In genomic region chr7:63927261-63927660, GRCh38 we compare ENCODE assay signal across 12 cellular contexts.
A peak's percentile ranks its signal among the peaks of the same experiment; 100 is the strongest.
DNase-seq lines count a peak whose midpoint lies in the region; ATAC-seq and TF ChIP-seq lines count a peak whose summit lies in the region.
"Had no signal": no experiment of that assay in that cellular context is flagged by ENCODE, and none has a peak within 500 bp of the region (broad histone marks: within the 10 kb centered on the region; RNA-seq: fewer than 3 reads in every experiment).

No MANE protein-coding gene starts in this region.

- DNase-seq in activated naive CD4-positive, alpha-beta T cell treated with anti-CD3 and anti-CD28 coated beads for 36 hours = no peak
- no peak for DNase-seq in activated naive CD4-positive, alpha-beta T cell treated with Interleukin-2 at 50 U/mL for 16 hours
- DNase-seq in activated CD4-positive, alpha-beta memory T cell treated with anti-CD3 and anti-CD28 coated beads for 36 hours = no peak
- DNase-seq in lower lobe of right lung (no peak), substantia nigra (lab: John Stamatoyannopoulos, UW) (no peak), NOMO-1 treated with DMSO at 0.1 percent for 48 hours (lab: John Stamatoyannopoulos, UW; ENCODE audit: unreplicated experiment) (no peak), foreskin melanocyte (no peak), NCI-H1105 (lab: John Stamatoyannopoulos, UW) (no peak)
- DNase-seq: amniotic stem cell, dermis blood vessel endothelial cell, DMS79, foreskin fibroblast had no signal

- H3K27ac Mint-ChIP-seq in activated naive CD4-positive, alpha-beta T cell treated with anti-CD3 and anti-CD28 coated beads for 36 hours = peak overlapping the region; percentile 96
- peak overlapping the region; percentile 93 for H3K27ac Mint-ChIP-seq in activated CD4-positive, alpha-beta memory T cell treated with anti-CD3 and anti-CD28 coated beads for 36 hours

- CTCF ChIA-PET in activated naive CD4-positive, alpha-beta T cell treated with anti-CD3 and anti-CD28 coated beads for 36 hours (lab: Charles Lee) = no interaction called here
- CTCF ChIA-PET in activated CD4-positive, alpha-beta memory T cell treated with anti-CD3 and anti-CD28 coated beads for 36 hours (lab: Charles Lee) = interaction anchor here (1.5 kb wide), 1 partner anchor 27 kb away, joined by 4 read pairs; no protein-coding TSS in a partner anchor

- peaks cover 9% of the 10 kb centered on the region for H3K4me1 Mint-ChIP-seq in activated naive CD4-positive, alpha-beta T cell treated with anti-CD3 and anti-CD28 coated beads for 36 hours (ENCODE audit: low read depth)
- peaks cover 6% of the 10 kb centered on the region for H3K4me1 Mint-ChIP-seq in activated CD4-positive, alpha-beta memory T cell treated with anti-CD3 and anti-CD28 coated beads for 36 hours (ENCODE audit: low read depth)

- no peak for TF ChIP-seq CTCF in lower lobe of right lung (IDR thresholded peaks at IDR 0.05)

- peak overlapping the region; percentile 94 for H3K27ac ChIP-seq in lower lobe of right lung
- H3K27ac ChIP-seq in substantia nigra (ENCODE audit: low read depth, low read length, poor library complexity, severe bottlenecking) = peak overlapping the region; percentile 99

- H3K4me3 Mint-ChIP-seq in activated naive CD4-positive, alpha-beta T cell treated with anti-CD3 and anti-CD28 coated beads for 36 hours = peak overlapping the region; percentile 93
- peak overlapping the region; percentile 89 for H3K4me3 Mint-ChIP-seq in activated CD4-positive, alpha-beta memory T cell treated with anti-CD3 and anti-CD28 coated beads for 36 hours

- H3K27me3 Mint-ChIP-seq in activated naive CD4-positive, alpha-beta T cell treated with anti-CD3 and anti-CD28 coated beads for 36 hours (ENCODE audit: low read depth) = no peaks in the 10 kb centered on the region
- no peaks in the 10 kb centered on the region for H3K27me3 Mint-ChIP-seq in activated CD4-positive, alpha-beta memory T cell treated with anti-CD3 and anti-CD28 coated beads for 36 hours

- H3K36me3 ChIP-seq in lower lobe of right lung = no peaks in the 10 kb centered on the region

- H3K9me3 Mint-ChIP-seq in activated naive CD4-positive, alpha-beta T cell treated with anti-CD3 and anti-CD28 coated beads for 36 hours = no peaks in the 10 kb centered on the region
- H3K9me3 Mint-ChIP-seq in activated CD4-positive, alpha-beta memory T cell treated with anti-CD3 and anti-CD28 coated beads for 36 hours = peaks cover 16% of the 10 kb centered on the region

- H3K4me3 ChIP-seq in lower lobe of right lung = peak overlapping the region; percentile 67

- POLR2A ChIA-PET in activated CD4-positive, alpha-beta memory T cell treated with anti-CD3 and anti-CD28 coated beads for 36 hours (lab: Charles Lee) = no interaction called here

- H3K36me3 Mint-ChIP-seq in activated naive CD4-positive, alpha-beta T cell treated with anti-CD3 and anti-CD28 coated beads for 36 hours (ENCODE audit: low read depth) = peaks cover 3% of the 10 kb centered on the region
- H3K36me3 Mint-ChIP-seq in activated CD4-positive, alpha-beta memory T cell treated with anti-CD3 and anti-CD28 coated beads for 36 hours = no peaks in the 10 kb centered on the region

- intact Hi-C loops in activated naive CD4-positive, alpha-beta T cell treated with anti-CD3 and anti-CD28 coated beads for 36 hours (cut with micrococcal nuclease) = loop anchor here (2.0 to 5.0 kb wide), 2 partner anchors 740 to 975 kb away; partner anchors contain the start of genes ZNF107 and ZNF273
- intact Hi-C loops in activated CD4-positive, alpha-beta memory T cell treated with anti-CD3 and anti-CD28 coated beads for 36 hours (cut with micrococcal nuclease) = loop anchor here (2.0 to 5.0 kb wide), 2 partner anchors 635 to 1112 kb away; partner anchors contain the start of gene ZNF680
- intact Hi-C loops in lower lobe of right lung (cut with DNase I) = no loop called here

- no peaks in the 10 kb centered on the region for H3K27me3 ChIP-seq in lower lobe of right lung (ENCODE audit: low read depth)

- H3K9me3 ChIP-seq in lower lobe of right lung = peaks cover 5% of the 10 kb centered on the region

- ATAC-seq in lower lobe of right lung = no peak

- H3K4me1 ChIP-seq in lower lobe of right lung = peaks cover 15% of the 10 kb centered on the region
